ENCODE assay signal across 10 cellular contexts in genomic region chr2:101124684-101125366, GRCh38. TPM values are rescaled to one million over a fixed set of nuclear protein-coding genes. Genes with fewer than 3 reads are reported as not detected.
DNase-seq lines count a peak whose midpoint lies in the region; ATAC-seq and TF ChIP-seq lines count a peak whose summit lies in the region.
"Had no signal": no experiment of that assay in that cellular context is flagged by ENCODE, and none has a peak within 500 bp of the region (broad histone marks: within the 10 kb centered on the region; RNA-seq: fewer than 3 reads in every experiment).

No MANE protein-coding gene starts in this region.

- peak in 1 of 2 donors; percentile 7 for TF ChIP-seq POLR2A in heart left ventricle (IDR thresholded peaks at IDR 0.05)

- intact Hi-C loops in heart left ventricle (cut with DNase I), result no loop called here

- peak overlapping the region; percentile 26; the same call in 1 of the 2 replicates for H3K27ac Mint-ChIP-seq in WTC11

- CTCF ChIA-PET in WTC11 (lab: Charles Lee), result interaction anchor here (2.0 kb wide), 1 partner anchor 80 kb away, joined by 6 read pairs; no protein-coding TSS in a partner anchor

- H3K4me1 ChIP-seq in heart left ventricle, result peaks cover 25 to 91% (median 50%) of the 10 kb centered on the region in 12 donors
- H3K4me1 ChIP-seq in HAP-1, result no peaks in the 10 kb centered on the region

- H3K9me3 ChIP-seq in heart left ventricle (no peaks in the 10 kb centered on the region), HAP-1 (no peaks in the 10 kb centered on the region)

- 0 out of 2 replicates have a peak, but pooled peaks cover 2% of the 10 kb centered on the region for H3K9me3 Mint-ChIP-seq in WTC11

- ATAC-seq in WTC11 (no peak), heart left ventricle (peak; percentile 33 to 69 (median 60)), HG03159 (IDR thresholded peaks at IDR 0.05; ENCODE audit: unreplicated experiment) (no peak)
- ATAC-seq: GM12878 had no signal

- H3K27me3 ChIP-seq in heart left ventricle (no peaks in the 10 kb centered on the region), HAP-1 (ENCODE audit: low read depth) (no peaks in the 10 kb centered on the region)

- WGBS in heart left ventricle, 4 donors, result 9 to 14% (median 11%) methylated on average over 7 of the region's 7 CpGs

- in situ Hi-C loops in HAP-1 (cut with MboI; ENCODE audit: low sequenced_read_pairs), result no loop called here

- peak overlapping the region; percentile 54 to 93 (median 80) for H3K27ac ChIP-seq in heart left ventricle

- TF ChIP-seq CTCF in WTC11 (IDR thresholded peaks at IDR 0.05), result no peak
- TF ChIP-seq CTCF in heart left ventricle (IDR thresholded peaks at IDR 0.05), result no peak
- no peak for TF ChIP-seq CTCF in retinal pigment epithelial cell (conservative IDR thresholded peaks at IDR 0.05; ENCODE audit: low read depth, low read length)

- peaks cover 61% of the 10 kb centered on the region for H3K4me1 Mint-ChIP-seq in WTC11

- peak overlapping the region in 4 of 12 donors; percentile 2 to 35 (median 8) for H3K4me3 ChIP-seq in heart left ventricle
- no peak overlapping the region for H3K4me3 ChIP-seq in retinal pigment epithelial cell (ENCODE audit: low read length)
- no peak overlapping the region for H3K4me3 ChIP-seq in HAP-1
- H3K4me3 ChIP-seq: GM12878 had no signal

- H3K27me3 Mint-ChIP-seq in WTC11 (ENCODE audit: low read depth), result no peaks in the 10 kb centered on the region

- POLR2A ChIA-PET in WTC11 (lab: Charles Lee), result no interaction called here

- H3K36me3 ChIP-seq in heart left ventricle (no peaks in the 10 kb centered on the region), HAP-1 (replicated peaks) (no peaks in the 10 kb centered on the region)

- DNase-seq in ELF-1 (ENCODE audit: low read depth, low spot score) (peak; percentile 35), WTC11 (ENCODE audit: low spot score) (no peak), heart left ventricle (peak in 4 of 5 donors; percentile 55 to 79 (median 67)), retinal pigment epithelial cell (ENCODE audit: low read depth) (peak; percentile 62), SKM-1 treated with dmso at 0.1 percent for 144 hours (lab: John Stamatoyannopoulos, UW; ENCODE audit: unreplicated experiment) (no peak), HAP-1 (ENCODE audit: low spot score in 2 of 2) (no peak), NCI-H748 (lab: John Stamatoyannopoulos, UW; ENCODE audit: unreplicated experiment) (no peak)
- DNase-seq: occipital lobe had no signal

- H3K4me3 Mint-ChIP-seq in WTC11, result no peak overlapping the region

- peaks cover 3% of the 10 kb centered on the region for H3K36me3 Mint-ChIP-seq in WTC11

TF ChIP-seq in WTC11, 78 proteins besides CTCF, POLR2A, EP300 and RAD21:
- TF ChIP-seq OVOL2 (CRISPR knock-in tag; IDR thresholded peaks at IDR 0.05; ENCODE audit: borderline replicate concordance) (no peak), PREB (CRISPR knock-in tag; IDR thresholded peaks at IDR 0.05; ENCODE audit: borderline replicate concordance) (no peak), SMAD3 (CRISPR knock-in tag; IDR thresholded peaks at IDR 0.05; ENCODE audit: borderline replicate concordance) (no peak), ZNF232 (CRISPR knock-in tag; IDR thresholded peaks at IDR 0.05) (no peak), RELA (CRISPR knock-in tag; IDR thresholded peaks at IDR 0.05; ENCODE audit: borderline replicate concordance) (no peak), NFE2L1 (CRISPR knock-in tag; IDR thresholded peaks at IDR 0.05) (no peak), NR3C1 (CRISPR knock-in tag; conservative IDR thresholded peaks at IDR 0.05; ENCODE audit: low read depth) (no peak)
- TF ChIP-seq, protein P1, sequence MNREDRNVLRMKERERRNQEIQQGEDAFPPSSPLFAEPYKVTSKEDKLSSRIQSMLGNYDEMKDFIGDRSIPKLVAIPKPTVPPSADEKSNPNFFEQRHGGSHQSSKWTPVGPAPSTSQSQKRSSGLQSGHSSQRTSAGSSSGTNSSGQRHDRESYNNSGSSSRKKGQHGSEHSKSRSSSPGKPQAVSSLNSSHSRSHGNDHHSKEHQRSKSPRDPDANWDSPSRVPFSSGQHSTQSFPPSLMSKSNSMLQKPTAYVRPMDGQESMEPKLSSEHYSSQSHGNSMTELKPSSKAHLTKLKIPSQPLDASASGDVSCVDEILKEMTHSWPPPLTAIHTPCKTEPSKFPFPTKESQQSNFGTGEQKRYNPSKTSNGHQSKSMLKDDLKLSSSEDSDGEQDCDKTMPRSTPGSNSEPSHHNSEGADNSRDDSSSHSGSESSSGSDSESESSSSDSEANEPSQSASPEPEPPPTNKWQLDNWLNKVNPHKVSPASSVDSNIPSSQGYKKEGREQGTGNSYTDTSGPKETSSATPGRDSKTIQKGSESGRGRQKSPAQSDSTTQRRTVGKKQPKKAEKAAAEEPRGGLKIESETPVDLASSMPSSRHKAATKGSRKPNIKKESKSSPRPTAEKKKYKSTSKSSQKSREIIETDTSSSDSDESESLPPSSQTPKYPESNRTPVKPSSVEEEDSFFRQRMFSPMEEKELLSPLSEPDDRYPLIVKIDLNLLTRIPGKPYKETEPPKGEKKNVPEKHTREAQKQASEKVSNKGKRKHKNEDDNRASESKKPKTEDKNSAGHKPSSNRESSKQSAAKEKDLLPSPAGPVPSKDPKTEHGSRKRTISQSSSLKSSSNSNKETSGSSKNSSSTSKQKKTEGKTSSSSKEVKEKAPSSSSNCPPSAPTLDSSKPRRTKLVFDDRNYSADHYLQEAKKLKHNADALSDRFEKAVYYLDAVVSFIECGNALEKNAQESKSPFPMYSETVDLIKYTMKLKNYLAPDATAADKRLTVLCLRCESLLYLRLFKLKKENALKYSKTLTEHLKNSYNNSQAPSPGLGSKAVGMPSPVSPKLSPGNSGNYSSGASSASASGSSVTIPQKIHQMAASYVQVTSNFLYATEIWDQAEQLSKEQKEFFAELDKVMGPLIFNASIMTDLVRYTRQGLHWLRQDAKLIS (CRISPR knock-in tag; IDR thresholded peaks at IDR 0.05; ENCODE audit: borderline replicate concordance), result no peak

RNA-seq across cellular contexts. Expression of gene TBC1D8, which starts 26.4 kb away (rescaled TPM):
- total RNA-seq in WTC11 (2021), result 30.3 to 51.7 TPM (median 32.0 TPM) in 3 replicates
- total RNA-seq in heart left ventricle, result 10 to 100 TPM; 36.9 to 61.7 (median 53.3) TPM
- 10 to 100 TPM; 30.1 to 35.8 TPM for polyA plus RNA-seq in heart left ventricle

Comparison
In these comparisons a context has a peak if more than half of its experiments do, and no peak if none do; other contexts are left out.
1. DNase-seq: peak in ELF-1 (single experiment), heart left ventricle (4 of 5) and retinal pigment epithelial cell (single experiment); none in WTC11 (single experiment), SKM-1 treated with dmso at 0.1 percent for 144 hours (single experiment), HAP-1 (0 of 2) and NCI-H748 (single experiment).
2. ATAC-seq: peak in heart left ventricle (4 of 4); none in WTC11 (single experiment) and HG03159 (single experiment).